19 cellular contexts compared by ENCODE assay signal in the genomic region with DNA sequence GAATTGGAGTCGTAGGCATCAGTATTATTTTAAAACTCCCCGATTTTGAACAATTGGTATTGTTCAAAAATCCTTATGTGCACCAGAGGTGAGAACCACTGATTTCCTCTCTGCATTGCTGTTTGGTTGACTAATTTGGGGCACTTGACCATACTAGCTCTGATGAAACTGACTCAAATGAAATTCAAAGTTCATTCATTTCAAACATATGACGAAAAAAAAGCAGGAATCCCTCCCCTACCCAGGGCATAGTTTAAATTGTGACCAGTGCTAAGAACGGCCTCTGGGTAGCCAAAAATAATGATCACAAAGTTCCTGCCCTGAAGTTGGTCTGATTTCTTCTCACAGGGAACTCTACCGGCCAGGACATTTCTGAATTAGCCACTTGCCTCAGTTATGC.
DNase-seq lines count a peak whose midpoint lies in the region; ATAC-seq, FAIRE-seq and TF ChIP-seq lines count a peak whose summit lies in the region.
"Had no signal": no experiment of that assay in that cellular context is flagged by ENCODE, and none has a peak within 500 bp of the region (broad histone marks: within the 10 kb centered on the region; RNA-seq: fewer than 3 reads in every experiment).

No MANE protein-coding gene starts in this region.

- ATAC-seq in HepG2 = no peak
- peak; percentile 65 to 71 for ATAC-seq in natural killer cell treated with Interleukin-12 subunit alpha and Interleukin-12 subunit beta and Interleukin-15 and Interleukin-18, amount 100 ng/mL, for 72 hours
- ATAC-seq in upper lobe of right lung = peak; percentile 20
- ATAC-seq in GM18909 (IDR thresholded peaks at IDR 0.05; ENCODE audit: poor library complexity, unreplicated experiment) = no peak

- in situ Hi-C loops in HepG2 (cut with HindIII; ENCODE audit: extremely low pct_ligation_motif_present, low pct_unique_long_range_greater_than_20kb) = loop anchor here (10.0 to 25.0 kb wide), 2 partner anchors 431 to 539 kb away; no protein-coding TSS in a partner anchor

- H2AFZ ChIP-seq in HepG2 (ENCODE audit: low read length) = no peak overlapping the region

- TF ChIP-seq CTCF in liver (IDR thresholded peaks at IDR 0.05; ENCODE audit: low read depth, low read length, missing input control) (no peak), HepG2 (CRISPR knock-in tag; IDR thresholded peaks at IDR 0.05) (no peak), upper lobe of right lung (IDR thresholded peaks at IDR 0.05) (no peak)

- intact Hi-C loops in HepG2 (cut with micrococcal nuclease; ENCODE audit: unreplicated experiment) (no loop called here), upper lobe of right lung (cut with DNase I) (no loop called here)

- H3K9ac ChIP-seq in liver (ENCODE audit: low read depth in 1 of 2, low read length in 2 of 2) (no peak overlapping the region), HepG2 (ENCODE audit: insufficient read depth, low read depth, low read length) (no peak overlapping the region)

- peak overlapping the region in 3 of 6 donors; percentile 3 to 85 (median 38) for H3K27ac Mint-ChIP-seq in immature natural killer cell
- peak overlapping the region; percentile 65 to 78 for H3K27ac Mint-ChIP-seq in natural killer cell treated with Interleukin-12 subunit alpha and Interleukin-12 subunit beta and Interleukin-15 and Interleukin-18, amount 100 ng/mL, for 72 hours
- H3K27ac Mint-ChIP-seq: CD4-positive, alpha-beta T cell had no signal

- BruUV-seq in HepG2 (replicated peaks; lab: Mats Ljungman, UMichigan) = no TSS peak

- no peaks in the 10 kb centered on the region for H3K9me3 Mint-ChIP-seq in immature natural killer cell
- peaks cover 2% of the 10 kb centered on the region for H3K9me3 Mint-ChIP-seq in natural killer cell treated with Interleukin-12 subunit alpha and Interleukin-12 subunit beta and Interleukin-15 and Interleukin-18, amount 100 ng/mL, for 72 hours
- H3K9me3 Mint-ChIP-seq: CD4-positive, alpha-beta T cell had no signal

- no peak for DNase-seq in HepG2 (ENCODE audit: low spot score)
- DNase-seq in immature natural killer cell = no peak
- DNase-seq in natural killer cell treated with Interleukin-12 subunit alpha and Interleukin-12 subunit beta and Interleukin-15 and Interleukin-18, amount 100 ng/mL, for 72 hours (ENCODE audit: low spot score) = no peak
- DNase-seq in upper lobe of right lung = no peak
- no peak for DNase-seq in HuH-7 (ENCODE audit: low spot score)
- DNase-seq in inferior parietal cortex (ENCODE audit: extremely low spot score) = no peak
- DNase-seq: 8988T; ACHN; BE2C; C1 segment of cervical spinal cord; Caco-2; CD4-positive, alpha-beta T cell; KG1 had no signal

- no peak for TF ChIP-seq EP300 in HepG2 (IDR thresholded peaks at IDR 0.05; ENCODE audit: low read depth in 2 of 2, low read length in 2 of 2)
- no peak for TF ChIP-seq EP300 in HepG2 (CRISPR knock-in tag; IDR thresholded peaks at IDR 0.05; ENCODE audit: borderline replicate concordance)

- 43% methylated on average over 5 of the region's 5 CpGs for WGBS in liver
- WGBS in HepG2 (ENCODE audit: low lambda C conversion rate) = 2% methylated on average over 5 of the region's 5 CpGs

- H3K4me2 ChIP-seq in HepG2 (ENCODE audit: low read depth, low read length) = no peak overlapping the region

- peak overlapping the region; percentile 37 to 79 for H3K27ac ChIP-seq in liver (ENCODE audit: low read depth in 1 of 2, low read length in 2 of 2)
- H3K27ac ChIP-seq in HepG2 (ENCODE audit: extremely low read length, insufficient read depth, low read length) = no peak overlapping the region
- H3K27ac ChIP-seq in upper lobe of right lung = no peak overlapping the region

- peak overlapping the region; percentile 30 to 84 (median 70) for H3K4me3 Mint-ChIP-seq in immature natural killer cell
- H3K4me3 Mint-ChIP-seq in natural killer cell treated with Interleukin-12 subunit alpha and Interleukin-12 subunit beta and Interleukin-15 and Interleukin-18, amount 100 ng/mL, for 72 hours = peak overlapping the region; percentile 69
- H3K4me3 Mint-ChIP-seq: CD4-positive, alpha-beta T cell had no signal

- TF ChIP-seq RAD21 in liver (IDR thresholded peaks at IDR 0.05) (no peak), HepG2 (CRISPR knock-in tag; IDR thresholded peaks at IDR 0.05) (no peak)

- peaks cover 2 to 18% (median 8%) of the 10 kb centered on the region in 3 donors for H3K27me3 Mint-ChIP-seq in immature natural killer cell (ENCODE audit: low read depth in 3 of 3)
- peaks cover 0 to 11% of the 10 kb centered on the region in 2 donors for H3K27me3 Mint-ChIP-seq in natural killer cell treated with Interleukin-12 subunit alpha and Interleukin-12 subunit beta and Interleukin-15 and Interleukin-18, amount 100 ng/mL, for 72 hours
- H3K27me3 Mint-ChIP-seq: CD4-positive, alpha-beta T cell had no signal

- no peaks in the 10 kb centered on the region for H3K79me2 ChIP-seq in HepG2 (ENCODE audit: insufficient read depth, low read length)

- no peaks in the 10 kb centered on the region for H3K9me3 ChIP-seq in liver (ENCODE audit: control insufficient read depth in 4 of 4, low read length in 3 of 4)
- no peaks in the 10 kb centered on the region for H3K9me3 ChIP-seq in HepG2 (ENCODE audit: low read length)
- no peaks in the 10 kb centered on the region for H3K9me3 ChIP-seq in upper lobe of right lung
- H3K9me3 ChIP-seq: BE2C, Caco-2, HAP-1 had no signal

- H3K4me3 ChIP-seq in liver (ENCODE audit: low read depth in 1 of 3, low read length in 3 of 3) (no peak overlapping the region), HepG2 (replicated peaks in 1 of 3; ENCODE audit: insufficient read depth in 1 of 3, low read depth in 2 of 3, low read length in 3 of 3) (no peak overlapping the region), upper lobe of right lung (no peak overlapping the region)
- H3K4me3 ChIP-seq: HAP-1 had no signal

- H3K4me1 Mint-ChIP-seq in immature natural killer cell = peaks cover 11 to 19% of the 10 kb centered on the region in 2 donors
- peaks cover 13% of the 10 kb centered on the region in 2 donors for H3K4me1 Mint-ChIP-seq in natural killer cell treated with Interleukin-12 subunit alpha and Interleukin-12 subunit beta and Interleukin-15 and Interleukin-18, amount 100 ng/mL, for 72 hours (ENCODE audit: low read depth in 2 of 2)

- H4K20me1 ChIP-seq in HepG2 (ENCODE audit: insufficient read depth, low read length) = no peaks in the 10 kb centered on the region

- TF ChIP-seq POLR2A in HepG2 (IDR thresholded peaks at IDR 0.05; ENCODE audit: insufficient read depth in 1 of 2, low read depth in 2 of 2, low read length in 2 of 2) = no peak

- peaks cover 5 to 23% (median 14%) of the 10 kb centered on the region in 4 donors for H3K4me1 ChIP-seq in liver (ENCODE audit: control insufficient read depth in 4 of 4, insufficient read depth in 4 of 4, low read length in 3 of 4)
- no peaks in the 10 kb centered on the region for H3K4me1 ChIP-seq in HepG2 (ENCODE audit: insufficient read depth, low read length)
- H3K4me1 ChIP-seq in upper lobe of right lung = no peaks in the 10 kb centered on the region
- H3K4me1 ChIP-seq: BE2C, Caco-2, HAP-1 had no signal

- no peak for FAIRE-seq in HepG2 (lab: Jason Lieb, UNC)
- FAIRE-seq: D721Med, G401.6, HTR-8/SVneo had no signal

- no peaks in the 10 kb centered on the region for H3K36me3 Mint-ChIP-seq in immature natural killer cell
- no peaks in the 10 kb centered on the region for H3K36me3 Mint-ChIP-seq in natural killer cell treated with Interleukin-12 subunit alpha and Interleukin-12 subunit beta and Interleukin-15 and Interleukin-18, amount 100 ng/mL, for 72 hours

- H3K27me3 ChIP-seq in liver (ENCODE audit: control insufficient read depth in 4 of 4, insufficient read depth in 4 of 4, low read length in 3 of 4) = no peaks in the 10 kb centered on the region
- no peaks in the 10 kb centered on the region for H3K27me3 ChIP-seq in HepG2 (ENCODE audit: control insufficient read depth in 1 of 2, insufficient read depth in 2 of 2, low read length in 2 of 2)
- H3K27me3 ChIP-seq in upper lobe of right lung = no peaks in the 10 kb centered on the region
- H3K27me3 ChIP-seq: BE2C had no signal

- CTCF ChIA-PET in HepG2 (lab: Yijun Ruan, JAX; ENCODE audit: low intra/inter-chr PET ratio, low total read pairs) = no interaction called here

- POLR2A ChIA-PET in HepG2 (lab: Yijun Ruan, JAX) = no interaction called here

- H3K36me3 ChIP-seq in liver (ENCODE audit: control insufficient read depth in 4 of 4, insufficient read depth in 3 of 4, low read depth in 1 of 4, low read length in 3 of 4) = no peaks in the 10 kb centered on the region
- H3K36me3 ChIP-seq in HepG2 (replicated peaks in 1 of 2; ENCODE audit: control insufficient read depth in 1 of 2, insufficient read depth in 2 of 2, low read length in 2 of 2) = no peaks in the 10 kb centered on the region
- no peaks in the 10 kb centered on the region for H3K36me3 ChIP-seq in upper lobe of right lung
- H3K36me3 ChIP-seq: BE2C, HAP-1 had no signal

TF ChIP-seq in liver, 16 proteins besides CTCF, POLR2A, EP300 and RAD21 (continues in another document):
- TF ChIP-seq FOXA2 (IDR thresholded peaks at IDR 0.05) (no peak), JUND (IDR thresholded peaks at IDR 0.05) (peak in 1 of 2 donors; percentile 39)
- TF ChIP-seq, protein P1, sequence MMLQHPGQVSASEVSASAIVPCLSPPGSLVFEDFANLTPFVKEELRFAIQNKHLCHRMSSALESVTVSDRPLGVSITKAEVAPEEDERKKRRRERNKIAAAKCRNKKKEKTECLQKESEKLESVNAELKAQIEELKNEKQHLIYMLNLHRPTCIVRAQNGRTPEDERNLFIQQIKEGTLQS (IDR thresholded peaks at IDR 0.05) = no peak

TF ChIP-seq in HepG2, 621 proteins besides CTCF, POLR2A, EP300 and RAD21 (continues in another document):
- TF ChIP-seq ZNF484 (CRISPR knock-in tag; IDR thresholded peaks at IDR 0.05; ENCODE audit: borderline replicate concordance, low read depth) = no peak
- TF ChIP-seq, protein P2, sequence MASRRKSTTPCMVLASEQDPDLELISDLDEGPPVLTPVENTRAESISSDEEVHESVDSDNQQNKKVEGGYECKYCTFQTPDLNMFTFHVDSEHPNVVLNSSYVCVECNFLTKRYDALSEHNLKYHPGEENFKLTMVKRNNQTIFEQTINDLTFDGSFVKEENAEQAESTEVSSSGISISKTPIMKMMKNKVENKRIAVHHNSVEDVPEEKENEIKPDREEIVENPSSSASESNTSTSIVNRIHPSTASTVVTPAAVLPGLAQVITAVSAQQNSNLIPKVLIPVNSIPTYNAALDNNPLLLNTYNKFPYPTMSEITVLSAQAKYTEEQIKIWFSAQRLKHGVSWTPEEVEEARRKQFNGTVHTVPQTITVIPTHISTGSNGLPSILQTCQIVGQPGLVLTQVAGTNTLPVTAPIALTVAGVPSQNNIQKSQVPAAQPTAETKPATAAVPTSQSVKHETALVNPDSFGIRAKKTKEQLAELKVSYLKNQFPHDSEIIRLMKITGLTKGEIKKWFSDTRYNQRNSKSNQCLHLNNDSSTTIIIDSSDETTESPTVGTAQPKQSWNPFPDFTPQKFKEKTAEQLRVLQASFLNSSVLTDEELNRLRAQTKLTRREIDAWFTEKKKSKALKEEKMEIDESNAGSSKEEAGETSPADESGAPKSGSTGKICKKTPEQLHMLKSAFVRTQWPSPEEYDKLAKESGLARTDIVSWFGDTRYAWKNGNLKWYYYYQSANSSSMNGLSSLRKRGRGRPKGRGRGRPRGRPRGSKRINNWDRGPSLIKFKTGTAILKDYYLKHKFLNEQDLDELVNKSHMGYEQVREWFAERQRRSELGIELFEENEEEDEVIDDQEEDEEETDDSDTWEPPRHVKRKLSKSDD (CRISPR knock-in tag; IDR thresholded peaks at IDR 0.05; ENCODE audit: low read depth) = no peak
- TF ChIP-seq ZNF3 (CRISPR knock-in tag; IDR thresholded peaks at IDR 0.05) = no peak

Comparison
In these comparisons a context has a peak if more than half of its experiments do, and no peak if none do; other contexts are left out.
1. H3K27ac ChIP-seq: peak in liver (2 of 2); none in HepG2 (single experiment) and upper lobe of right lung (single experiment).
2. ATAC-seq: peak in natural killer cell treated with Interleukin-12 subunit alpha and Interleukin-12 subunit beta and Interleukin-15 and Interleukin-18, amount 100 ng/mL, for 72 hours (2 of 2) and upper lobe of right lung (single experiment); none in HepG2 (single experiment) and GM18909 (single experiment).